15 cellular contexts compared by ENCODE assay signal in the genomic region with DNA sequence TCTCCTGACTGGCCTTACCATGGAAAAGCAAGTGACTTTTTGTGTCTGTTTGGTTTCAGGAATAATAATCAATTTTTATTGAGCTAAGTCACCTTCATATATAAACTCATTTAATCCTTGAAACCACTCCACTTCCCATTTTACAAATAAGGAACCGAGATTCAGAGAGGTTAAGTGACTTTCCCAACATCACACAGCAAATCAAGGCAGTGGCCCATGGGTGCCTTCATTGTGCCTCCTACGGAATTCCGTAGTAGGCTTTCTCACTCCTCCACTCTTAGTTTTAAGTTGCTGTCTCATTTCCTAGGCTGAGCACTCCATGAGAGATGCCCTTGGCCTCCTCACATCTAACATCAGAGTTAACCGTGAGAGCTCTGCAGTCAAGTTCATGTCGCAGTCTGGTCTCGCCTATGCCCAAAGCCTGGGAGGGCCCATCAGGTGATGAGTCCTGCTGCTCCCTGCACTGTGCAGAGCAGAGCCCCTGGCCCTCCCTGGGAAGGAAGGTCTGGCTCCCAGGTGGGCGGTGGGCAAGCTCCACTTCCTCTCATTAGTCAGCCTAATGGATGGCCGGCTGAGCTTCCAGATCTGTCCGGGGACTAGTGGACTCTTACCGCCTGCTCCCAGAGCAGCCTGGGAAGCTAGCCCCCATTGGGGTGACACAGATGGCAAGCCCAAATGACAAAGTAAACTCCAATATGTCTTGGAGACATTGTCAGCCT.
"Had no signal": no experiment of that assay in that cellular context is flagged by ENCODE, and none has a peak within 500 bp of the region (broad histone marks: within the 10 kb centered on the region; RNA-seq: fewer than 3 reads in every experiment).

No MANE protein-coding gene starts in this region.

- H3K4me1 ChIP-seq: left lung, prostate gland, upper lobe of left lung had no signal

- H3K27me3 Mint-ChIP-seq: activated naive CD8-positive, alpha-beta T cell; stimulated activated naive CD8-positive, alpha-beta T cell treated with anti-CD3 and anti-CD28 coated beads, Interleukin-15, amount 100 ng/mL, for 72 hours had no signal

- H3K36me3 ChIP-seq: prostate gland, thoracic aorta had no signal

- H3K4me3 Mint-ChIP-seq: activated naive CD8-positive, alpha-beta T cell; stimulated activated naive CD8-positive, alpha-beta T cell treated with anti-CD3 and anti-CD28 coated beads, Interleukin-15, amount 100 ng/mL, for 72 hours had no signal

- H3K4me3 ChIP-seq: left lung, prostate gland, thoracic aorta, upper lobe of left lung had no signal

- H3K27ac Mint-ChIP-seq: activated naive CD8-positive, alpha-beta T cell had no signal

- H3K27me3 ChIP-seq: left lung, upper lobe of left lung had no signal

- H3K9me3 Mint-ChIP-seq: stimulated activated naive CD8-positive, alpha-beta T cell treated with anti-CD3 and anti-CD28 coated beads, Interleukin-15, amount 100 ng/mL, for 72 hours had no signal

- ATAC-seq: left lung; right cardiac atrium; stimulated activated naive CD8-positive, alpha-beta T cell treated with anti-CD3 and anti-CD28 coated beads, Interleukin-15, amount 100 ng/mL, for 72 hours had no signal

- H3K9me3 ChIP-seq: left lung, prostate gland, thoracic aorta, upper lobe of left lung had no signal

- FAIRE-seq: kidney, small intestine had no signal

- H3K36me3 Mint-ChIP-seq: activated naive CD8-positive, alpha-beta T cell had no signal

- DNase-seq: activated CD4-positive, alpha-beta T cell treated with anti-CD3 and anti-CD28 coated beads for 1 hour; foreskin melanocyte; hypothalamus; kidney; right cardiac atrium; small intestine; stimulated activated CD4-positive, alpha-beta T cell treated with anti-CD3 and anti-CD28 coated beads, Interleukin-4, amount 100 ng/mL, for 1 hour; stimulated activated naive CD8-positive, alpha-beta T cell treated with anti-CD3 and anti-CD28 coated beads, Interleukin-15, amount 100 ng/mL, for 72 hours; T-helper 2 cell; upper lobe of left lung had no signal

- H3K27ac ChIP-seq: left lung, prostate gland, thoracic aorta, upper lobe of left lung, VCaP had no signal
